ENCODE assay signal across 12 cellular contexts in the genomic region with DNA sequence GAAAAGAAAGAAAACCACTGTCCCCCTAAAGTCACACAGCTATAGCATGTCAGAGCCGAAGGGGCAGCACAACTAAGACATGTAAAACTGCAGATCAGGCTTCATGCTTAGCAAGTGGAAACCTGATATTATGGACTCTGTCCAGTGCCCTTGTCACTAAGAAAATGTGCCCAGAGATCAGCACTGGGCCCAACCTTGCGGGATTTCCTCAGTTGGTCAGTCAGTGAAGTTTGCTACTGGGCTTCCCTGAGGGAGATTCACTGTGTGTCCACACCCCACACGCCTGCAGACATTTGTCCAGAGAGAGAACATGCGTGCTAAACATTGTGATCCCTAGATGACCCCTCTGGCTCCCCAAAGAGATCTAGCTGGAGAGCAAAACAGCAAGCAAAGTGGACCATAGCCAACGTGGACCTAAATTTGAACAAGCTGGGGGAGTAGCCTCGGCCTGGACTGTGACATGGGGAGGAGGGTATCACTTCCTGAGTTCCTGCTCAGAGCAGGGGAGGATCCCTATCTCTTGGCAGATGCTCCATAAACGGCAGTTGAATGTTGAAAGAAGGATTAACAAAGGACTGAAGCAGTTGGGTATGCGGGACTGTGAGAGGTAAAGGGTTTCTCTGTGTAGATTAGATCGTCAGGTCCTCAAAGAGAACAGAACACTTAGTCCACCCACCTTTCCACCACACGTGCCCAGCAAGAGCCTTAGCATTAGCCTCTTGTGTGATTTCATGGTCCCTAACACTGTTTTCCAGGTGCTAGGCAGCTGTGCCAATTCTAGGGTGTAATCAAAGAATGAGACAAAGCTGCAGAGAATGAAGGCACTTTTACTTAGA. TPM values are rescaled to one million over a fixed set of nuclear protein-coding genes. Genes with fewer than 3 reads are reported as not detected.
DNase-seq lines count a peak whose midpoint lies in the region; ATAC-seq and TF ChIP-seq lines count a peak whose summit lies in the region.
"Had no signal": no experiment of that assay in that cellular context is flagged by ENCODE, and none has a peak within 500 bp of the region (broad histone marks: within the 10 kb centered on the region; RNA-seq: fewer than 3 reads in every experiment).

No MANE protein-coding gene starts in this region.

- ATAC-seq in omental fat pad (ENCODE audit: low FRiP score) (peak; percentile 65), HG03439 (IDR thresholded peaks at IDR 0.05; ENCODE audit: unreplicated experiment) (no peak)
- ATAC-seq: stimulated activated effector memory CD8-positive, alpha-beta T cell treated with anti-CD3 and anti-CD28 coated beads, Interleukin-12 subunit alpha, Interleukin-12 subunit beta, amount 100 ng/mL, for 72 hours had no signal

- TF ChIP-seq POLR2A in erythroblast (IDR thresholded peaks at IDR 0.05; ENCODE audit: low read length), result no peak

- DNase-seq in CMK (ENCODE audit: low read depth) (peak; percentile 88), NCI-H2029 (lab: John Stamatoyannopoulos, UW) (peak; percentile 23), erythroblast (lab: John Stamatoyannopoulos, UW) (peak; percentile 35 to 37), omental fat pad (ENCODE audit: low spot score) (no peak), GM19238 (ENCODE audit: insufficient read length, low spot score) (no peak), iPS-NIHi11 (ENCODE audit: low spot score) (no peak)
- DNase-seq in activated CD4-positive, CD25-positive, alpha-beta regulatory T cell treated with anti-CD3 and anti-CD28 coated beads, Interleukin-2, amount 50 U/mL, for 72 hours, result no peak
- DNase-seq: activated CD4-positive, alpha-beta T cell treated with anti-CD3 and anti-CD28 coated beads, Interleukin-2, amount 50 U/mL, for 4 hours; caudate nucleus; natural killer cell had no signal

- TF ChIP-seq CTCF in omental fat pad (IDR thresholded peaks at IDR 0.05), result no peak

RNA-seq across cellular contexts. Expression of gene GLUL, which starts 53.6 kb away (rescaled TPM):
- total RNA-seq in omental fat pad, result over 10,000 TPM in 1 of 4 donors, 1,000 to 10,000 TPM in 3; 5,022 to 14,857 (median 5,938) TPM

Comparison
In these comparisons a context has a peak if more than half of its experiments do, and no peak if none do; other contexts are left out.
1. DNase-seq: peak in CMK (single experiment), NCI-H2029 (single experiment) and erythroblast (2 of 2); none in omental fat pad (single experiment), GM19238 (single experiment), iPS-NIHi11 (single experiment) and activated CD4-positive, CD25-positive, alpha-beta regulatory T cell treated with anti-CD3 and anti-CD28 coated beads, Interleukin-2, amount 50 U/mL, for 72 hours (single experiment).